In the genomic region with DNA sequence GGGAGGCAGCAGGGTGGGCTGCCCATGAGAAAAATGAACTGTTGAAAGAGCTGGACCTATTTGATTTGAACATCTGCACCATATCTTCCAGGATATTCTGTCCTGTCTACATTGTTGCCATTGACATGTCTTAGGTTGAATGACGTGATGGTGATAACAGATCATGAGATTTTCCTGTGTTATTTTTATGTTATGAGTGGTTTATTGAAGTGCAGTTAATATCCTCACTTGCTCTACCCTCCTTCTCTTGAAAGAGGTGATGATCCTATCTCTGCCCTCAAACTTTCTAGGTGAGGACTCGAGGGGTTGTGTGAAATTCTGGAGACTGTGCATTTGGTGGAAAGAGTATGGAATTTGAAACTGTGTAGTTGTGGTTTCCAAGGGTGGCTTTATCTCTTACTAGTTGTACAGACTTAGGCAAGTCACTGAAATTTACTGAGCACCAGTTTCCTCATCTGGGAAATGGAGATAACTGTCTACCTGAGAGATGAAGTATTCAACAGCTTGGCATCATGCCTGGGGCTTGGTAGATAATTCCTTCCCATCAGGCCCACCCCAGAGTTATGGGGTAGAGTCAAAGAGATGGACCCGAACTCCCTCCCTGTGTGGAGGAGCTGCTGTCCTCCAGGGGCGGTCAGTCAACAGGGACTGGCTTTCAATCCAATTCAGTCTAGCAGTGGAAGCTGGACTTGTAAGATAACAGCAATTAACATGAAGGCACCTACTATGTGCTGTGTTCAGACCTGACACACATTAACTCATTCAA, we compare ENCODE assay signal across 13 cellular contexts.
DNase-seq lines count a peak whose midpoint lies in the region; ATAC-seq and TF ChIP-seq lines count a peak whose summit lies in the region.
"Had no signal": no experiment of that assay in that cellular context is flagged by ENCODE, and none has a peak within 500 bp of the region (broad histone marks: within the 10 kb centered on the region; RNA-seq: fewer than 3 reads in every experiment).

No MANE protein-coding gene starts in this region.

- peaks cover 2% of the 10 kb centered on the region for H3K9me3 Mint-ChIP-seq in activated naive CD4-positive, alpha-beta T cell treated with anti-CD3 and anti-CD28 coated beads, Interleukin-2, amount 10 ng/mL, durations not matched to agents 7 days and 5 days
- H3K9me3 Mint-ChIP-seq in effector memory CD8-positive, alpha-beta T cell = no peaks in the 10 kb centered on the region
- peaks cover 0 to 2% of the 10 kb centered on the region in 2 donors for H3K9me3 Mint-ChIP-seq in stimulated activated naive B cell treated with anti-CD40 and anti-IgM and Interleukin-4, amounts not matched to agents 10 μg/mL and 1 μg/mL and 100 μg/mL, for 72 hours
- H3K9me3 Mint-ChIP-seq in endodermal cell = no peaks in the 10 kb centered on the region

- peak overlapping the region; percentile 60 for H3K4me3 ChIP-seq in Loucy (ENCODE audit: low read length, poor library complexity, severe bottlenecking)
- no peak overlapping the region for H3K4me3 ChIP-seq in endodermal cell (ENCODE audit: low read length)
- H3K4me3 ChIP-seq: testis had no signal

- H3K27me3 Mint-ChIP-seq in activated naive CD4-positive, alpha-beta T cell treated with anti-CD3 and anti-CD28 coated beads, Interleukin-2, amount 10 ng/mL, durations not matched to agents 7 days and 5 days = peaks cover 5% of the 10 kb centered on the region
- H3K27me3 Mint-ChIP-seq in effector memory CD8-positive, alpha-beta T cell = peaks cover 0 to 7% of the 10 kb centered on the region in 2 donors
- no peaks in the 10 kb centered on the region for H3K27me3 Mint-ChIP-seq in stimulated activated naive B cell treated with anti-CD40 and anti-IgM and Interleukin-4, amounts not matched to agents 10 μg/mL and 1 μg/mL and 100 μg/mL, for 72 hours
- H3K27me3 Mint-ChIP-seq in endodermal cell (ENCODE audit: insufficient read depth) = peaks cover 6% of the 10 kb centered on the region

- H3K36me3 Mint-ChIP-seq in activated naive CD4-positive, alpha-beta T cell treated with anti-CD3 and anti-CD28 coated beads, Interleukin-2, amount 10 ng/mL, durations not matched to agents 7 days and 5 days = peaks cover 5% of the 10 kb centered on the region
- H3K36me3 Mint-ChIP-seq in effector memory CD8-positive, alpha-beta T cell (ENCODE audit: insufficient read depth) = no peaks in the 10 kb centered on the region
- H3K36me3 Mint-ChIP-seq in stimulated activated naive B cell treated with anti-CD40 and anti-IgM and Interleukin-4, amounts not matched to agents 10 μg/mL and 1 μg/mL and 100 μg/mL, for 72 hours = no peaks in the 10 kb centered on the region
- no peaks in the 10 kb centered on the region for H3K36me3 Mint-ChIP-seq in endodermal cell (ENCODE audit: low read depth)

- 90 to 95% methylated on average over 3 to 4 of the region's 4 CpGs for WGBS in endodermal cell (ENCODE audit: insufficient coverage in 1 of 2, insufficient read length in 1 of 2), 2 experiments

- peaks cover 4% of the 10 kb centered on the region for H3F3A ChIP-seq in Loucy (ENCODE audit: low read depth)

- peak; percentile 54 for ATAC-seq in effector memory CD8-positive, alpha-beta T cell (replicated peaks)
- ATAC-seq in stimulated activated naive B cell treated with anti-CD40 and anti-IgM and Interleukin-4, amounts not matched to agents 10 μg/mL and 1 μg/mL and 100 μg/mL, for 72 hours (replicated peaks) = peak; percentile 7 to 15

- H3K36me3 ChIP-seq in Loucy (ENCODE audit: insufficient read depth, low read length) = no peaks in the 10 kb centered on the region
- H3K36me3 ChIP-seq in endodermal cell (ENCODE audit: control insufficient read depth, insufficient read depth, low read length) = no peaks in the 10 kb centered on the region

- H3K4me1 Mint-ChIP-seq in activated naive CD4-positive, alpha-beta T cell treated with anti-CD3 and anti-CD28 coated beads, Interleukin-2, amount 10 ng/mL, durations not matched to agents 7 days and 5 days = peaks cover 49% of the 10 kb centered on the region
- peaks cover 19 to 20% of the 10 kb centered on the region in 2 donors for H3K4me1 Mint-ChIP-seq in effector memory CD8-positive, alpha-beta T cell (ENCODE audit: low read depth in 2 of 2)
- H3K4me1 Mint-ChIP-seq in stimulated activated naive B cell treated with anti-CD40 and anti-IgM and Interleukin-4, amounts not matched to agents 10 μg/mL and 1 μg/mL and 100 μg/mL, for 72 hours = peaks cover 17 to 41% of the 10 kb centered on the region in 2 donors
- H3K4me1 Mint-ChIP-seq in endodermal cell = no peaks in the 10 kb centered on the region

- CTCF ChIA-PET in activated naive CD4-positive, alpha-beta T cell treated with anti-CD3 and anti-CD28 coated beads, Interleukin-2, amount 10 ng/mL, durations not matched to agents 7 days and 5 days (lab: Charles Lee) = interaction anchor here (0.6 to 0.9 kb wide), 2 partner anchors 10 to 12 kb away, joined by 3 read pairs; no protein-coding TSS in a partner anchor

- peak overlapping the region; percentile 87 for H3K27ac Mint-ChIP-seq in activated naive CD4-positive, alpha-beta T cell treated with anti-CD3 and anti-CD28 coated beads, Interleukin-2, amount 10 ng/mL, durations not matched to agents 7 days and 5 days
- peak overlapping the region in 1 of 2 donors; percentile 59 for H3K27ac Mint-ChIP-seq in effector memory CD8-positive, alpha-beta T cell
- H3K27ac Mint-ChIP-seq in stimulated activated naive B cell treated with anti-CD40 and anti-IgM and Interleukin-4, amounts not matched to agents 10 μg/mL and 1 μg/mL and 100 μg/mL, for 72 hours = no peak overlapping the region
- H3K27ac Mint-ChIP-seq in endodermal cell = no peak overlapping the region
- H3K27ac Mint-ChIP-seq: progenitor cell of endocrine pancreas had no signal

- H3K9ac ChIP-seq in Loucy (ENCODE audit: low read depth, low read length, poor library complexity, severe bottlenecking) (peak overlapping the region; percentile 70), endodermal cell (ENCODE audit: extremely low read depth, low read length, poor library complexity, severe bottlenecking) (no peak overlapping the region)

- no peak for DNase-seq in activated naive CD4-positive, alpha-beta T cell treated with anti-CD3 and anti-CD28 coated beads, Interleukin-2, amount 10 ng/mL, durations not matched to agents 7 days and 5 days
- DNase-seq in activated naive CD4-positive, alpha-beta T cell treated with Interleukin-2 at 50 U/mL for 16 hours = no peak
- no peak for DNase-seq in effector memory CD8-positive, alpha-beta T cell
- no peak for DNase-seq in stimulated activated naive B cell treated with anti-CD40 and anti-IgM and Interleukin-4, amounts not matched to agents 10 μg/mL and 1 μg/mL and 100 μg/mL, for 72 hours
- DNase-seq in UCSD-AML1 (lab: John Stamatoyannopoulos, UW; ENCODE audit: unreplicated experiment) = no peak
- DNase-seq in superior temporal gyrus (ENCODE audit: extremely low spot score) = no peak
- DNase-seq in endodermal cell = no peak
- DNase-seq: activated CD8-positive, alpha-beta memory T cell treated with anti-CD3 and anti-CD28 coated beads, Interleukin-2, amount 50 U/mL, for 48 hours; hippocampal formation; NCI-H1694 treated with DMSO at 0.1 percent for 48 hours had no signal

- H3K9me3 ChIP-seq in Loucy (ENCODE audit: insufficient read depth, low read depth, low read length) (no peaks in the 10 kb centered on the region), endodermal cell (ENCODE audit: control insufficient read depth, low read length) (no peaks in the 10 kb centered on the region)
- H3K9me3 ChIP-seq: testis had no signal

- peak overlapping the region; percentile 71 for H3K4me2 ChIP-seq in Loucy (ENCODE audit: low read depth, low read length, poor library complexity, severe bottlenecking)

- H3K4me1 ChIP-seq in Loucy (ENCODE audit: insufficient read depth, low read length, poor library complexity, severe bottlenecking) = peaks cover 41% of the 10 kb centered on the region
- H3K4me1 ChIP-seq in endodermal cell (ENCODE audit: control insufficient read depth, insufficient read depth, low read length) = no peaks in the 10 kb centered on the region

- no peak overlapping the region for H3K27ac ChIP-seq in endodermal cell (ENCODE audit: low read depth, low read length)
- H3K27ac ChIP-seq: testis had no signal

- H3K79me2 ChIP-seq in Loucy (ENCODE audit: insufficient read depth, low read length) = no peaks in the 10 kb centered on the region

- no peaks in the 10 kb centered on the region for H3K9me2 ChIP-seq in Loucy (replicated peaks; ENCODE audit: low read depth, low read length)

- TF ChIP-seq CTCF in Loucy (conservative IDR thresholded peaks at IDR 0.05; ENCODE audit: low read length) (no peak), endodermal cell (conservative IDR thresholded peaks at IDR 0.05) (no peak)

- H3K27me3 ChIP-seq in Loucy (ENCODE audit: insufficient read depth, low read length, poor library complexity, severe bottlenecking) = no peaks in the 10 kb centered on the region
- no peaks in the 10 kb centered on the region for H3K27me3 ChIP-seq in endodermal cell (ENCODE audit: control insufficient read depth, insufficient read depth, low read length, poor library complexity, severe bottlenecking)
- H3K27me3 ChIP-seq: testis had no signal

- H4K20me1 ChIP-seq in Loucy (ENCODE audit: insufficient read depth, low read length, poor library complexity, severe bottlenecking) = no peaks in the 10 kb centered on the region

- no peak overlapping the region for H2AFZ ChIP-seq in Loucy (ENCODE audit: low read length)

- H3K4me3 Mint-ChIP-seq in activated naive CD4-positive, alpha-beta T cell treated with anti-CD3 and anti-CD28 coated beads, Interleukin-2, amount 10 ng/mL, durations not matched to agents 7 days and 5 days = no peak overlapping the region
- peak overlapping the region; percentile 26 to 32 for H3K4me3 Mint-ChIP-seq in effector memory CD8-positive, alpha-beta T cell
- no peak overlapping the region for H3K4me3 Mint-ChIP-seq in stimulated activated naive B cell treated with anti-CD40 and anti-IgM and Interleukin-4, amounts not matched to agents 10 μg/mL and 1 μg/mL and 100 μg/mL, for 72 hours
- H3K4me3 Mint-ChIP-seq in endodermal cell = no peak overlapping the region

Comparison
In these comparisons a context has a peak if more than half of its experiments do, and no peak if none do; other contexts are left out.
1. H3K4me3 Mint-ChIP-seq: peak in effector memory CD8-positive, alpha-beta T cell (2 of 2); none in activated naive CD4-positive, alpha-beta T cell treated with anti-CD3 and anti-CD28 coated beads, Interleukin-2, amount 10 ng/mL, durations not matched to agents 7 days and 5 days (single experiment), stimulated activated naive B cell treated with anti-CD40 and anti-IgM and Interleukin-4, amounts not matched to agents 10 μg/mL and 1 μg/mL and 100 μg/mL, for 72 hours (0 of 2) and endodermal cell (single experiment).